In the genomic region with DNA sequence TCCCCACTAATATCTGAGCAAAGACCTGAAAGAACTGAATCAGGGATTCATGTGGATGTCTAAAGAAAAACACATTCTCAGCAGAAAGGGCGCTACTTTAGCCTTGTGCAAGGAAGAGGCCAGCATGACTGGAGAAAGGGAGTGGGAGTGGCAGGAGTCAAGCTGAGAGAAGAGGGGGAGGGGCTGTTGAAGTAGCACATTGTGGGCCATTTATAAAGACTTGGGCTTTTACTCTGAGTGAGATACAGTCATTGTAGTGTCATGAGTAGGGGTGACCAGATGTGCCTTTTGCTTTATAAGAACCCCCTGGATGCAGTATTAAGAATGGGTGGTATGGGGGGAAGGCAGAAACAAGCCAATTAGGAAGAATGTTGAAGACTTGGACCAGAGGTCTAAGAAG, we compare ENCODE assay signal across 20 cellular contexts.
DNase-seq lines count a peak whose midpoint lies in the region; ATAC-seq and TF ChIP-seq lines count a peak whose summit lies in the region.
"Had no signal": no experiment of that assay in that cellular context is flagged by ENCODE, and none has a peak within 500 bp of the region (broad histone marks: within the 10 kb centered on the region; RNA-seq: fewer than 3 reads in every experiment).

No MANE protein-coding gene starts in this region.

- H3K9me3 ChIP-seq in CD4-positive, alpha-beta T cell (ENCODE audit: control insufficient read depth, low read length): no peaks in the 10 kb centered on the region
- H3K9me3 ChIP-seq: HAP-1, Peyer's patch had no signal

- ATAC-seq in GM18907 (IDR thresholded peaks at IDR 0.05; ENCODE audit: unreplicated experiment) (no peak), HG02798 (IDR thresholded peaks at IDR 0.05; ENCODE audit: poor library complexity, unreplicated experiment) (no peak)
- no peak for ATAC-seq in CD4-positive, alpha-beta T cell (ENCODE audit: poor library complexity)
- ATAC-seq: K562, Right ventricle myocardium inferior had no signal

- H3K36me3 Mint-ChIP-seq in mesothelial cell of epicardium: peaks cover 3% of the 10 kb centered on the region
- H3K36me3 Mint-ChIP-seq in activated T-helper 2 cell treated with anti-CD3 and anti-CD28 coated beads, Interferon-gamma antibody, Interleukin-2, Interleukin-4, amounts not matched to agents 10 μg/mL and 5 μg/mL and 100 μg/mL, durations not matched to agents 14 hours and 24 hours and 36 hours (ENCODE audit: low read depth): no peaks in the 10 kb centered on the region
- H3K36me3 Mint-ChIP-seq in CD4-positive, alpha-beta T cell (ENCODE audit: low read depth): no peaks in the 10 kb centered on the region

- no peak overlapping the region for H3K4me3 Mint-ChIP-seq in mesothelial cell of epicardium
- no peak overlapping the region for H3K4me3 Mint-ChIP-seq in activated T-helper 2 cell treated with anti-CD3 and anti-CD28 coated beads, Interferon-gamma antibody, Interleukin-2, Interleukin-4, amounts not matched to agents 10 μg/mL and 5 μg/mL and 100 μg/mL, durations not matched to agents 14 hours and 24 hours and 36 hours (ENCODE audit: low read depth)
- no peak overlapping the region for H3K4me3 Mint-ChIP-seq in CD4-positive, alpha-beta T cell

- H3K27me3 ChIP-seq in CD4-positive, alpha-beta T cell (ENCODE audit: control insufficient read depth, insufficient read depth, low read length): no peaks in the 10 kb centered on the region
- H3K27me3 ChIP-seq: Peyer's patch had no signal

- POLR2A ChIA-PET in CD4-positive, alpha-beta T cell (lab: Charles Lee): no interaction called here

- H3K27ac Mint-ChIP-seq in mesothelial cell of epicardium: peak overlapping the region; percentile 35
- H3K27ac Mint-ChIP-seq in activated T-helper 2 cell treated with anti-CD3 and anti-CD28 coated beads, Interferon-gamma antibody, Interleukin-2, Interleukin-4, amounts not matched to agents 10 μg/mL and 5 μg/mL and 100 μg/mL, durations not matched to agents 14 hours and 24 hours and 36 hours: no peak overlapping the region
- no peak overlapping the region for H3K27ac Mint-ChIP-seq in CD4-positive, alpha-beta T cell

- H3K27me3 Mint-ChIP-seq in mesothelial cell of epicardium (ENCODE audit: low read depth): no peaks in the 10 kb centered on the region
- H3K27me3 Mint-ChIP-seq in activated T-helper 2 cell treated with anti-CD3 and anti-CD28 coated beads, Interferon-gamma antibody, Interleukin-2, Interleukin-4, amounts not matched to agents 10 μg/mL and 5 μg/mL and 100 μg/mL, durations not matched to agents 14 hours and 24 hours and 36 hours (ENCODE audit: low read depth): peaks cover 32% of the 10 kb centered on the region
- H3K27me3 Mint-ChIP-seq in CD4-positive, alpha-beta T cell: peaks cover 2% of the 10 kb centered on the region

- no peak for TF ChIP-seq CTCF in mesothelial cell of epicardium (IDR thresholded peaks at IDR 0.05; ENCODE audit: unreplicated experiment)
- TF ChIP-seq CTCF in CD4-positive, alpha-beta T cell (IDR thresholded peaks at IDR 0.05): no peak

- peaks cover 49% of the 10 kb centered on the region for H3K4me1 Mint-ChIP-seq in mesothelial cell of epicardium
- H3K4me1 Mint-ChIP-seq in activated T-helper 2 cell treated with anti-CD3 and anti-CD28 coated beads, Interferon-gamma antibody, Interleukin-2, Interleukin-4, amounts not matched to agents 10 μg/mL and 5 μg/mL and 100 μg/mL, durations not matched to agents 14 hours and 24 hours and 36 hours (ENCODE audit: low read depth): peaks cover 14% of the 10 kb centered on the region
- H3K4me1 Mint-ChIP-seq in CD4-positive, alpha-beta T cell (ENCODE audit: low read depth): no peaks in the 10 kb centered on the region

- CTCF ChIA-PET in CD4-positive, alpha-beta T cell (lab: Charles Lee): no interaction called here

- peaks cover 18% of the 10 kb centered on the region for H3K9me3 Mint-ChIP-seq in mesothelial cell of epicardium
- peaks cover 6% of the 10 kb centered on the region for H3K9me3 Mint-ChIP-seq in activated T-helper 2 cell treated with anti-CD3 and anti-CD28 coated beads, Interferon-gamma antibody, Interleukin-2, Interleukin-4, amounts not matched to agents 10 μg/mL and 5 μg/mL and 100 μg/mL, durations not matched to agents 14 hours and 24 hours and 36 hours
- H3K9me3 Mint-ChIP-seq in CD4-positive, alpha-beta T cell: no peaks in the 10 kb centered on the region

- intact Hi-C loops in activated T-helper 2 cell treated with anti-CD3 and anti-CD28 coated beads, Interferon-gamma antibody, Interleukin-2, Interleukin-4, amounts not matched to agents 10 μg/mL and 5 μg/mL and 100 μg/mL, durations not matched to agents 14 hours and 24 hours and 36 hours (cut with micrococcal nuclease): no loop called here
- intact Hi-C loops in CD4-positive, alpha-beta T cell (cut with DNase I, micrococcal nuclease): no loop called here

- no peak overlapping the region for H3K27ac ChIP-seq in CD4-positive, alpha-beta T cell (ENCODE audit: low read depth, low read length)
- H3K27ac ChIP-seq: Peyer's patch, SK-N-MC had no signal

- DNase-seq in ELF-1 (ENCODE audit: low read depth, low spot score) (peak; percentile 34), NCI-H82 (lab: John Stamatoyannopoulos, UW) (peak; percentile 73), ecto neural progenitor cell (ENCODE audit: low spot score) (peak; percentile 68), mesothelial cell of epicardium (ENCODE audit: low spot score in 2 of 2, unreplicated experiment in 2 of 2) (no peak)
- no peak for DNase-seq in activated T-helper 2 cell treated with anti-CD3 and anti-CD28 coated beads, Interferon-gamma antibody, Interleukin-2, Interleukin-4, amounts not matched to agents 10 μg/mL and 5 μg/mL and 100 μg/mL, durations not matched to agents 14 hours and 24 hours and 36 hours (ENCODE audit: low spot score)
- no peak for DNase-seq in CD4-positive, alpha-beta T cell
- DNase-seq: C1 segment of cervical spinal cord, DMS 273 treated with DMSO at 0.1 percent for 48 hours, NCI-H1417 treated with DMSO at 0.1 percent for 48 hours, NCI-H1930, NCI-H2171 treated with DMSO at 0.1 percent for 48 hours, NCI-H446 treated with DMSO at 0.1 percent for 48 hours, NCI-H774, Peyer's patch had no signal

Comparison
In these comparisons a context has a peak if more than half of its experiments do, and no peak if none do; other contexts are left out.
1. DNase-seq: peak in ELF-1 (single experiment), NCI-H82 (single experiment) and ecto neural progenitor cell (single experiment); none in mesothelial cell of epicardium (0 of 2), activated T-helper 2 cell treated with anti-CD3 and anti-CD28 coated beads, Interferon-gamma antibody, Interleukin-2, Interleukin-4, amounts not matched to agents 10 μg/mL and 5 μg/mL and 100 μg/mL, durations not matched to agents 14 hours and 24 hours and 36 hours (single experiment) and CD4-positive, alpha-beta T cell (0 of 10).